ENCODE assay signal across 9 cellular contexts in genomic region chr11:27722117-27722844, GRCh38. TPM values are rescaled to one million over a fixed set of nuclear protein-coding genes. Genes with fewer than 3 reads are reported as not detected.
DNase-seq lines count a peak whose midpoint lies in the region; ATAC-seq, FAIRE-seq and TF ChIP-seq lines count a peak whose summit lies in the region.
"Had no signal": no experiment of that assay in that cellular context is flagged by ENCODE, and none has a peak within 500 bp of the region (broad histone marks: within the 10 kb centered on the region; RNA-seq: fewer than 3 reads in every experiment).

No MANE protein-coding gene starts in this region.

- H3K27me3 ChIP-seq in H7 (ENCODE audit: control insufficient read depth, insufficient read depth, low read length) (peaks cover 56% of the 10 kb centered on the region), PC-3 (ENCODE audit: low read length) (no peaks in the 10 kb centered on the region)

- H3K4me2 ChIP-seq in PC-3 (ENCODE audit: low read length): no peak overlapping the region

- CTCF ChIA-PET in PC-3 (lab: Charles Lee): no interaction called here

- peaks cover 63% of the 10 kb centered on the region for H3K27me3 Mint-ChIP-seq in activated naive CD8-positive, alpha-beta T cell treated with anti-CD3 and anti-CD28 coated beads, Interleukin-2, amount 10 ng/mL, durations not matched to agents 7 days and 5 days

- H2AFZ ChIP-seq in PC-3 (ENCODE audit: low read length): no peak overlapping the region

- H3K79me2 ChIP-seq in PC-3 (ENCODE audit: low read length): no peaks in the 10 kb centered on the region

- H3K4me3 ChIP-seq in H7 (ENCODE audit: insufficient read depth, low read depth, low read length) (peak overlapping the region; percentile 66), PC-3 (ENCODE audit: low read length) (no peak overlapping the region)

- H3K36me3 ChIP-seq in H7 (replicated peaks; ENCODE audit: control insufficient read depth, insufficient read depth, low read length) (no peaks in the 10 kb centered on the region), PC-3 (ENCODE audit: low read depth, low read length) (no peaks in the 10 kb centered on the region)

- peak overlapping the region; percentile 40 for H3K4me3 Mint-ChIP-seq in activated naive CD8-positive, alpha-beta T cell treated with anti-CD3 and anti-CD28 coated beads, Interleukin-2, amount 10 ng/mL, durations not matched to agents 7 days and 5 days

- peaks cover 3% of the 10 kb centered on the region for H3K4me1 Mint-ChIP-seq in activated naive CD8-positive, alpha-beta T cell treated with anti-CD3 and anti-CD28 coated beads, Interleukin-2, amount 10 ng/mL, durations not matched to agents 7 days and 5 days

- H4K20me1 ChIP-seq in PC-3 (ENCODE audit: low read length): no peaks in the 10 kb centered on the region

- POLR2A ChIA-PET in activated naive CD8-positive, alpha-beta T cell treated with anti-CD3 and anti-CD28 coated beads, Interleukin-2, amount 10 ng/mL, durations not matched to agents 7 days and 5 days (lab: Charles Lee): no interaction called here
- POLR2A ChIA-PET in PC-3 (lab: Charles Lee; ENCODE audit: unreplicated experiment): no interaction called here

- FAIRE-seq in urothelium cell line (lab: Jason Lieb, UNC): no peak
- FAIRE-seq: endometrium had no signal

- no peaks in the 10 kb centered on the region for H3K9me3 ChIP-seq in PC-3 (ENCODE audit: low read length)

- no peak for TF ChIP-seq CTCF in PC-3 (conservative IDR thresholded peaks at IDR 0.05; ENCODE audit: low read depth, low read length)

- no TSS peak for BruUV-seq in PC-3 (replicated peaks; lab: Mats Ljungman, UMichigan)

- peaks cover 6% of the 10 kb centered on the region; the same call in 1 of the 2 replicates for H3K4me1 ChIP-seq in PC-3 (ENCODE audit: insufficient read depth, low read length)

- DNase-seq in DMS114 treated with DMSO at 0.1 percent for 48 hours (lab: John Stamatoyannopoulos, UW; ENCODE audit: unreplicated experiment) (peak; percentile 2), H7 (peak; percentile 81), kidney glomerular epithelial cell (lab: John Stamatoyannopoulos, UW) (peak; percentile 7), urothelium cell line (ENCODE audit: low spot score) (peak; percentile 26), GDM1 (lab: John Stamatoyannopoulos, UW) (no peak), PC-3 (no peak)
- peak; percentile 35 for DNase-seq in activated naive CD8-positive, alpha-beta T cell treated with anti-CD3 and anti-CD28 coated beads, Interleukin-2, amount 10 ng/mL, durations not matched to agents 7 days and 5 days

- peaks cover 6% of the 10 kb centered on the region for H3K9me3 Mint-ChIP-seq in activated naive CD8-positive, alpha-beta T cell treated with anti-CD3 and anti-CD28 coated beads, Interleukin-2, amount 10 ng/mL, durations not matched to agents 7 days and 5 days

- intact Hi-C loops in PC-3 (cut with micrococcal nuclease): no loop called here

- no peak overlapping the region for H3K27ac ChIP-seq in PC-3 (ENCODE audit: low read length)

- no peaks in the 10 kb centered on the region for H3F3A ChIP-seq in PC-3 (ENCODE audit: low read length, unreplicated experiment)

- no peak overlapping the region for H3K9ac ChIP-seq in PC-3 (ENCODE audit: low read length)

- no peaks in the 10 kb centered on the region for H3K9me2 ChIP-seq in PC-3 (replicated peaks; ENCODE audit: low read length)

- ATAC-seq in activated naive CD8-positive, alpha-beta T cell treated with anti-CD3 and anti-CD28 coated beads, Interleukin-2, amount 10 ng/mL, durations not matched to agents 7 days and 5 days (ENCODE audit: low read depth): no peak
- ATAC-seq in PC-3 (no peak), GM21825 (IDR thresholded peaks at IDR 0.05; ENCODE audit: unreplicated experiment) (no peak)

- no peak overlapping the region for H3K27ac Mint-ChIP-seq in activated naive CD8-positive, alpha-beta T cell treated with anti-CD3 and anti-CD28 coated beads, Interleukin-2, amount 10 ng/mL, durations not matched to agents 7 days and 5 days

- peaks cover 8% of the 10 kb centered on the region for H3K36me3 Mint-ChIP-seq in activated naive CD8-positive, alpha-beta T cell treated with anti-CD3 and anti-CD28 coated beads, Interleukin-2, amount 10 ng/mL, durations not matched to agents 7 days and 5 days

RNA-seq across cellular contexts. Expression of gene BDNF, which starts 22.0 kb away (rescaled TPM):
- total RNA-seq in H7 (2014; rRNA removed; shearing (Covaris generic)): 2.2 and 2.9 TPM in 2 replicates
- total RNA-seq in activated naive CD8-positive, alpha-beta T cell treated with anti-CD3 and anti-CD28 coated beads, Interleukin-2, amount 10 ng/mL, durations not matched to agents 7 days and 5 days: not detected
- total RNA-seq in PC-3 (2014; rRNA removed): 3.4 and 3.8 TPM in 2 replicates

Comparison
In these comparisons a context has a peak if more than half of its experiments do, and no peak if none do; other contexts are left out.
1. DNase-seq: peak in DMS114 treated with DMSO at 0.1 percent for 48 hours (single experiment), H7 (single experiment), activated naive CD8-positive, alpha-beta T cell treated with anti-CD3 and anti-CD28 coated beads, Interleukin-2, amount 10 ng/mL, durations not matched to agents 7 days and 5 days (single experiment), kidney glomerular epithelial cell (single experiment) and urothelium cell line (single experiment); none in GDM1 (single experiment) and PC-3 (single experiment).